In genomic region chr11:76606102-76606793, GRCh38 we compare ENCODE assay signal across 18 cellular contexts.
DNase-seq lines count a peak whose midpoint lies in the region; ATAC-seq, FAIRE-seq and TF ChIP-seq lines count a peak whose summit lies in the region.
"Had no signal": no experiment of that assay in that cellular context is flagged by ENCODE, and none has a peak within 500 bp of the region (broad histone marks: within the 10 kb centered on the region; RNA-seq: fewer than 3 reads in every experiment).

No MANE protein-coding gene starts in this region.

- WGBS in esophagus muscularis mucosa: 76% methylated on average over 23 of the region's 23 CpGs
- 52% methylated on average over 23 of the region's 23 CpGs for WGBS in HepG2 (ENCODE audit: low lambda C conversion rate)

- H3K4me2 ChIP-seq in HepG2 (ENCODE audit: low read depth, low read length): no peak overlapping the region
- H3K4me2 ChIP-seq: BLaER1 had no signal

- TF ChIP-seq RAD21 in HepG2 (CRISPR knock-in tag; IDR thresholded peaks at IDR 0.05): no peak

- in situ Hi-C loops in HepG2 (cut with HindIII; ENCODE audit: extremely low pct_ligation_motif_present, low pct_unique_long_range_greater_than_20kb): no loop called here

- peaks cover 27% of the 10 kb centered on the region for H3K4me1 Mint-ChIP-seq in HFFc6 (ENCODE audit: low read depth)

- no peak for ATAC-seq in HepG2
- ATAC-seq in HG03442 (IDR thresholded peaks at IDR 0.05; ENCODE audit: unreplicated experiment): no peak
- ATAC-seq: body of pancreas; effector memory CD8-positive, alpha-beta T cell had no signal

- no peaks in the 10 kb centered on the region; the same call in 1 of the 2 replicates for H3K36me3 Mint-ChIP-seq in HFFc6 (ENCODE audit: low read depth)

- no peak for TF ChIP-seq CTCF in HFFc6 (IDR thresholded peaks at IDR 0.05)
- no peak for TF ChIP-seq CTCF in esophagus muscularis mucosa (IDR thresholded peaks at IDR 0.05)
- no peak for TF ChIP-seq CTCF in HepG2 (CRISPR knock-in tag; IDR thresholded peaks at IDR 0.05)
- no peak for TF ChIP-seq CTCF in GM10266 (IDR thresholded peaks at IDR 0.05; ENCODE audit: control insufficient read depth, insufficient read depth, low read depth, missing control alignments)

- intact Hi-C loops in esophagus muscularis mucosa (cut with DNase I) (loop anchor here (10.0 kb wide), 1 partner anchor 69 kb away; the partner anchor contains the start of gene LRRC32), HepG2 (cut with micrococcal nuclease; ENCODE audit: unreplicated experiment) (no loop called here)

- no peaks in the 10 kb centered on the region; the same call in 1 of the 2 replicates for H3K9me3 Mint-ChIP-seq in HFFc6
- H3K9me3 Mint-ChIP-seq: activated T-helper 1 cell treated with anti-CD3 and anti-CD28 coated beads, Interleukin-12 subunit alpha, Interleukin-12 subunit beta, Interleukin-2, Interleukin-4 antibody, amounts not matched to agents 30 ng/mL and 10 ng/mL and 1 ng/mL, durations not matched to agents 14 hours and 24 hours and 36 hours; effector memory CD8-positive, alpha-beta T cell; stimulated activated naive CD8-positive, alpha-beta T cell treated with anti-CD3 and anti-CD28 coated beads, Interleukin-15, Interleukin-2, amounts not matched to agents 100 ng/mL and 50 ng/mL, for 24 hours had no signal

- peak overlapping the region; percentile 26; the same call in 1 of the 2 replicates for H3K4me3 Mint-ChIP-seq in HFFc6
- H3K4me3 Mint-ChIP-seq: activated T-helper 1 cell treated with anti-CD3 and anti-CD28 coated beads, Interleukin-12 subunit alpha, Interleukin-12 subunit beta, Interleukin-2, Interleukin-4 antibody, amounts not matched to agents 30 ng/mL and 10 ng/mL and 1 ng/mL, durations not matched to agents 14 hours and 24 hours and 36 hours; effector memory CD8-positive, alpha-beta T cell; stimulated activated naive CD8-positive, alpha-beta T cell treated with anti-CD3 and anti-CD28 coated beads, Interleukin-15, Interleukin-2, amounts not matched to agents 100 ng/mL and 50 ng/mL, for 24 hours had no signal

- TF ChIP-seq EP300 in esophagus muscularis mucosa (IDR thresholded peaks at IDR 0.05): no peak
- TF ChIP-seq EP300 in HepG2 (IDR thresholded peaks at IDR 0.05; ENCODE audit: low read depth in 2 of 2, low read length in 2 of 2): no peak
- TF ChIP-seq EP300 in HepG2 (CRISPR knock-in tag; IDR thresholded peaks at IDR 0.05; ENCODE audit: borderline replicate concordance): no peak

- peaks cover 56 to 66% (median 59%) of the 10 kb centered on the region in 4 donors for H3K4me1 ChIP-seq in esophagus muscularis mucosa
- H3K4me1 ChIP-seq in HepG2 (ENCODE audit: insufficient read depth, low read length): no peaks in the 10 kb centered on the region

- H3K27ac ChIP-seq in esophagus muscularis mucosa (replicated peaks in 1 of 4) (peak overlapping the region in 2 of 4 donors; percentile 36 to 49), HepG2 (ENCODE audit: extremely low read length, insufficient read depth, low read length) (no peak overlapping the region), skin epidermis (peak overlapping the region in 17 of 21 experiments; percentile 27 to 87 (median 57))
- H3K27ac ChIP-seq: BLaER1, body of pancreas had no signal

- CTCF ChIA-PET in HepG2 (lab: Yijun Ruan, JAX; ENCODE audit: low intra/inter-chr PET ratio, low total read pairs): no interaction called here

- no peak for DNase-seq in HFFc6
- peak; percentile 91 for DNase-seq in esophagus muscularis mucosa (ENCODE audit: extremely low spot score)
- no peak for DNase-seq in HepG2 (ENCODE audit: low spot score)
- DNase-seq in GM10266 (ENCODE audit: extremely low spot score): no peak
- no peak for DNase-seq in NOMO-1 (lab: John Stamatoyannopoulos, UW; ENCODE audit: unreplicated experiment in 2 of 2)
- DNase-seq in activated CD4-positive, CD25-positive, alpha-beta regulatory T cell (lab: John Stamatoyannopoulos, UW): no peak
- DNase-seq: activated CD4-positive, alpha-beta T cell treated with anti-CD3 and anti-CD28 coated beads for 48 hours; DMS79 treated with DMSO at 0.1 percent for 48 hours; effector memory CD8-positive, alpha-beta T cell; NCI-H2081; OCI-M1 had no signal

- H3K27ac Mint-ChIP-seq in HFFc6: peak overlapping the region; percentile 28; the same call in 1 of the 2 replicates
- H3K27ac Mint-ChIP-seq: activated T-helper 1 cell treated with anti-CD3 and anti-CD28 coated beads, Interleukin-12 subunit alpha, Interleukin-12 subunit beta, Interleukin-2, Interleukin-4 antibody, amounts not matched to agents 30 ng/mL and 10 ng/mL and 1 ng/mL, durations not matched to agents 14 hours and 24 hours and 36 hours; effector memory CD8-positive, alpha-beta T cell; stimulated activated naive CD8-positive, alpha-beta T cell treated with anti-CD3 and anti-CD28 coated beads, Interleukin-15, Interleukin-2, amounts not matched to agents 100 ng/mL and 50 ng/mL, for 24 hours had no signal

- POLR2A ChIA-PET in HepG2 (lab: Yijun Ruan, JAX): no interaction called here

- H3K27me3 Mint-ChIP-seq in HFFc6 (ENCODE audit: insufficient read depth): peaks cover 15% of the 10 kb centered on the region
- H3K27me3 Mint-ChIP-seq: effector memory CD8-positive, alpha-beta T cell had no signal

- H4K20me1 ChIP-seq in HepG2 (ENCODE audit: insufficient read depth, low read length): no peaks in the 10 kb centered on the region
- H4K20me1 ChIP-seq: BLaER1 had no signal

- TF ChIP-seq POLR2A in esophagus muscularis mucosa (IDR thresholded peaks at IDR 0.05; ENCODE audit: low read depth): no peak
- TF ChIP-seq POLR2A in HepG2 (IDR thresholded peaks at IDR 0.05; ENCODE audit: insufficient read depth in 1 of 2, low read depth in 2 of 2, low read length in 2 of 2): no peak

- H3K79me2 ChIP-seq in HepG2 (ENCODE audit: insufficient read depth, low read length): no peaks in the 10 kb centered on the region

- FAIRE-seq in HepG2 (lab: Jason Lieb, UNC): no peak
- FAIRE-seq: GM19239 had no signal

- H3K9me3 ChIP-seq in esophagus muscularis mucosa: no peaks in the 10 kb centered on the region
- no peaks in the 10 kb centered on the region for H3K9me3 ChIP-seq in HepG2 (ENCODE audit: low read length)
- H3K9me3 ChIP-seq: body of pancreas had no signal

- no peak overlapping the region for H3K9ac ChIP-seq in HepG2 (ENCODE audit: insufficient read depth, low read depth, low read length)
- H3K9ac ChIP-seq: BLaER1 had no signal

- BruUV-seq in HepG2 (replicated peaks; lab: Mats Ljungman, UMichigan): no TSS peak

- no peak overlapping the region for H2AFZ ChIP-seq in HepG2 (ENCODE audit: low read length)

- H3K27me3 ChIP-seq in esophagus muscularis mucosa (no peaks in the 10 kb centered on the region), HepG2 (ENCODE audit: control insufficient read depth in 1 of 2, insufficient read depth in 2 of 2, low read length in 2 of 2) (peaks cover 2 to 32% of the 10 kb centered on the region in 2 experiments)
- H3K27me3 ChIP-seq: body of pancreas had no signal

- no peak overlapping the region for H3K4me3 ChIP-seq in esophagus muscularis mucosa
- no peak overlapping the region for H3K4me3 ChIP-seq in HepG2 (replicated peaks in 1 of 3; ENCODE audit: insufficient read depth in 1 of 3, low read depth in 2 of 3, low read length in 3 of 3)
- no peak overlapping the region for H3K4me3 ChIP-seq in skin epidermis
- H3K4me3 ChIP-seq: BLaER1, body of pancreas had no signal

- H3K36me3 ChIP-seq in esophagus muscularis mucosa (no peaks in the 10 kb centered on the region), HepG2 (replicated peaks in 1 of 2; ENCODE audit: control insufficient read depth in 1 of 2, insufficient read depth in 2 of 2, low read length in 2 of 2) (no peaks in the 10 kb centered on the region)
- H3K36me3 ChIP-seq: BLaER1 had no signal

TF ChIP-seq in HepG2, 621 proteins besides CTCF, POLR2A, EP300 and RAD21:
- TF ChIP-seq CEBPG (CRISPR knock-in tag; IDR thresholded peaks at IDR 0.05): no peak
- 0 out of 2 replicates have a peak, but pooled peaks have one; percentile 0 for TF ChIP-seq NR2F6 (IDR thresholded peaks at IDR 0.05)
- no peak for TF ChIP-seq NR2F6 (CRISPR knock-in tag; IDR thresholded peaks at IDR 0.05)
- no peak for TF ChIP-seq TSC22D2 (CRISPR knock-in tag; IDR thresholded peaks at IDR 0.05; ENCODE audit: borderline replicate concordance)
- TF ChIP-seq ZNF224 (CRISPR knock-in tag; IDR thresholded peaks at IDR 0.05): no peak
- no peak for TF ChIP-seq ZNF510 (CRISPR knock-in tag; IDR thresholded peaks at IDR 0.05; ENCODE audit: low read depth)
